ENCODE assay signal across 8 cellular contexts in genomic region chr6:71012871-71013456, GRCh38. TPM values are rescaled to one million over a fixed set of nuclear protein-coding genes. Genes with fewer than 3 reads are reported as not detected.
DNase-seq lines count a peak whose midpoint lies in the region; ATAC-seq and TF ChIP-seq lines count a peak whose summit lies in the region.

No MANE protein-coding gene starts in this region.

- no peak overlapping the region for H3K27ac ChIP-seq in stomach

- H3K9me3 ChIP-seq in stomach = no peaks in the 10 kb centered on the region

- no peaks in the 10 kb centered on the region for H3K27me3 ChIP-seq in stomach

- H3K4me3 ChIP-seq in astrocyte of the cerebellum (ENCODE audit: low read depth, low read length) (no peak overlapping the region), stomach (no peak overlapping the region)

- in situ Hi-C loops in astrocyte of the cerebellum (cut with HindIII; ENCODE audit: low sequenced_read_pairs) = no loop called here

- DNase-seq in SIG-M5 treated with dmso at 0.1 percent for 504 hours (lab: John Stamatoyannopoulos, UW; ENCODE audit: unreplicated experiment) (peak; percentile 61), SIG-M5 (lab: John Stamatoyannopoulos, UW) (no peak), NCI-H446 (lab: John Stamatoyannopoulos, UW) (peak; percentile 67 to 79), astrocyte of the cerebellum (ENCODE audit: low read depth) (peak; percentile 31), iPS-NIHi11 (ENCODE audit: low spot score) (peak; percentile 70), stomach (no peak)

- peak; percentile 84 for TF ChIP-seq CTCF in astrocyte of the cerebellum (IDR thresholded peaks at IDR 0.05; ENCODE audit: low read depth, low read length, missing control alignments)
- peak in 4 of 7 experiments; percentile 25 to 60 (median 52) for TF ChIP-seq CTCF in stomach (IDR thresholded peaks at IDR 0.05)

- intact Hi-C loops in stomach (cut with DNase I; ENCODE audit: low total_unique reads) = no loop called here

- TF ChIP-seq EP300 in stomach (IDR thresholded peaks at IDR 0.05) = no peak

- no peak for TF ChIP-seq POLR2A in stomach (IDR thresholded peaks at IDR 0.05)

- ATAC-seq in GM19452 (IDR thresholded peaks at IDR 0.05; ENCODE audit: unreplicated experiment) (peak; percentile 91), HG03354 (IDR thresholded peaks at IDR 0.05; ENCODE audit: poor library complexity, severe bottlenecking, unreplicated experiment) (peak; percentile 84)

- WGBS in stomach, 5 donors = 16 to 27% (median 23%) methylated on average over 5 of the region's 5 CpGs

- H3K4me1 ChIP-seq in stomach = no peaks in the 10 kb centered on the region

- no peaks in the 10 kb centered on the region for H3K36me3 ChIP-seq in stomach

RNA-seq across cellular contexts. Expression of gene B3GAT2, which starts 56.1 kb away (rescaled TPM):
- 1 to 10 TPM in 1 of 5 donors, not detected in 4; 1.1 TPM for total RNA-seq in stomach
- polyA plus RNA-seq in stomach = under 1 TPM; 0.06 to 0.15 (median 0.13) TPM

Comparison
In these comparisons a context has a peak if more than half of its experiments do, and no peak if none do; other contexts are left out.
1. DNase-seq: peak in SIG-M5 treated with dmso at 0.1 percent for 504 hours (single experiment), NCI-H446 (2 of 2), astrocyte of the cerebellum (single experiment) and iPS-NIHi11 (single experiment); none in SIG-M5 (single experiment) and stomach (single experiment).